Comparison of ENCODE assay signal across 18 cellular contexts in genomic region chr2:237143676-237144440, GRCh38. TPM values are rescaled to one million over a fixed set of nuclear protein-coding genes. Genes with fewer than 3 reads are reported as not detected.
DNase-seq lines count a peak whose midpoint lies in the region; ATAC-seq, FAIRE-seq and TF ChIP-seq lines count a peak whose summit lies in the region.
"Had no signal": no experiment of that assay in that cellular context is flagged by ENCODE, and none has a peak within 500 bp of the region (broad histone marks: within the 10 kb centered on the region; RNA-seq: fewer than 3 reads in every experiment).

No MANE protein-coding gene starts in this region.

- WGBS in esophagus muscularis mucosa, result 69% methylated on average over 5 of the region's 5 CpGs

- intact Hi-C loops in esophagus muscularis mucosa (cut with DNase I), result no loop called here
- intact Hi-C loops in tibial artery (cut with DNase I; ENCODE audit: low total_unique reads), result no loop called here
- intact Hi-C loops in upper lobe of right lung (cut with DNase I), result no loop called here

- ATAC-seq in omental fat pad (ENCODE audit: low FRiP score), result peak; percentile 72
- no peak for ATAC-seq in upper lobe of right lung
- ATAC-seq: naive thymus-derived CD8-positive, alpha-beta T cell; stimulated activated naive B cell treated with anti-CD40 and anti-IgM and Interleukin-4, amounts not matched to agents 10 μg/mL and 1 μg/mL and 100 μg/mL, for 72 hours had no signal

- H3K4me1 ChIP-seq in esophagus muscularis mucosa, result peaks cover 0 to 19% (median 15%) of the 10 kb centered on the region in 4 donors
- H3K4me1 ChIP-seq in tibial artery, result peaks cover 0 to 5% (median 0%) of the 10 kb centered on the region in 4 donors
- peaks cover 6% of the 10 kb centered on the region for H3K4me1 ChIP-seq in upper lobe of right lung
- H3K4me1 ChIP-seq: HAP-1 had no signal

- H3K4me3 ChIP-seq in MG63, result no peak overlapping the region
- no peak overlapping the region for H3K4me3 ChIP-seq in esophagus muscularis mucosa
- no peak overlapping the region for H3K4me3 ChIP-seq in tibial artery
- no peak overlapping the region for H3K4me3 ChIP-seq in upper lobe of right lung
- H3K4me3 ChIP-seq: HAP-1 had no signal

- FAIRE-seq in D721Med (lab: Jason Lieb, UNC), result no peak

- H3K9me3 ChIP-seq in MG63 (peaks cover 32% of the 10 kb centered on the region), esophagus muscularis mucosa (peaks cover 0 to 25% (median 15%) of the 10 kb centered on the region in 4 donors), tibial artery (peaks cover 0 to 31% (median 9%) of the 10 kb centered on the region in 3 donors), upper lobe of right lung (peaks cover 11% of the 10 kb centered on the region)

- H3K27me3 ChIP-seq in MG63, result no peaks in the 10 kb centered on the region
- H3K27me3 ChIP-seq in esophagus muscularis mucosa, result no peaks in the 10 kb centered on the region
- H3K27me3 ChIP-seq in tibial artery, result no peaks in the 10 kb centered on the region
- no peaks in the 10 kb centered on the region for H3K27me3 ChIP-seq in upper lobe of right lung

- peak; percentile 29 for DNase-seq in MG63
- DNase-seq in esophagus muscularis mucosa (ENCODE audit: extremely low spot score), result peak; percentile 62
- no peak for DNase-seq in omental fat pad (ENCODE audit: low spot score)
- no peak for DNase-seq in tibial artery
- no peak for DNase-seq in upper lobe of right lung
- DNase-seq in SHP77 treated with DMSO at 0.1 percent for 48 hours (lab: John Stamatoyannopoulos, UW), result no peak
- no peak for DNase-seq in H4 (ENCODE audit: low spot score)
- DNase-seq in D721Med (ENCODE audit: insufficient read length, low spot score), result no peak
- DNase-seq: activated naive CD4-positive, alpha-beta T cell treated with anti-CD3 and anti-CD28 coated beads, Interleukin-2, amount 10 ng/mL, durations not matched to agents 7 days and 5 days; caudate nucleus; DND-41; kidney glomerular epithelial cell; MV-4-11; naive thymus-derived CD8-positive, alpha-beta T cell; NCI-H82; retina; stimulated activated naive B cell treated with anti-CD40 and anti-IgM and Interleukin-4, amounts not matched to agents 10 μg/mL and 1 μg/mL and 100 μg/mL, for 72 hours had no signal

- H3K36me3 ChIP-seq in MG63 (peaks cover 4% of the 10 kb centered on the region), esophagus muscularis mucosa (no peaks in the 10 kb centered on the region), tibial artery (no peaks in the 10 kb centered on the region), upper lobe of right lung (no peaks in the 10 kb centered on the region)
- H3K36me3 ChIP-seq: HAP-1 had no signal

- H3K27ac ChIP-seq in esophagus muscularis mucosa (replicated peaks in 1 of 4) (peak overlapping the region; percentile 40 to 63 (median 54)), tibial artery (peak overlapping the region; percentile 51 to 57), upper lobe of right lung (no peak overlapping the region)

- TF ChIP-seq POLR2A in esophagus muscularis mucosa (IDR thresholded peaks at IDR 0.05; ENCODE audit: low read depth), result no peak

- TF ChIP-seq CTCF in esophagus muscularis mucosa (IDR thresholded peaks at IDR 0.05), result no peak
- no peak for TF ChIP-seq CTCF in omental fat pad (IDR thresholded peaks at IDR 0.05)
- TF ChIP-seq CTCF in tibial artery (IDR thresholded peaks at IDR 0.05), result no peak
- no peak for TF ChIP-seq CTCF in upper lobe of right lung (IDR thresholded peaks at IDR 0.05)
- no peak for TF ChIP-seq CTCF in D721Med (IDR thresholded peaks at IDR 0.05; ENCODE audit: insufficient read depth, missing control alignments)

- TF ChIP-seq EP300 in esophagus muscularis mucosa (IDR thresholded peaks at IDR 0.05), result no peak

RNA-seq across cellular contexts. Expression of gene COPS8, which starts 58.2 kb away (rescaled TPM):
- 99.7 and 111 TPM in 2 replicates for total RNA-seq in MG63 (2014; rRNA removed; shearing (Covaris generic); ENCODE audit: low replicate concordance)
- total RNA-seq in esophagus muscularis mucosa (10 to 100 TPM; 69.4 to 96.0 (median 82.8) TPM), omental fat pad (100 to 1,000 TPM in 1 of 4 donors, 10 to 100 TPM in 3; 76.4 to 105 (median 90.5) TPM), upper lobe of right lung (40.9 TPM)
- total RNA-seq in H4 (2014; rRNA removed; shearing (Covaris generic)), result 184 and 217 TPM in 2 replicates

Comparison
In these comparisons a context has a peak if more than half of its experiments do, and no peak if none do; other contexts are left out.
1. DNase-seq: peak in MG63 (single experiment) and esophagus muscularis mucosa (single experiment); none in omental fat pad (single experiment), tibial artery (0 of 2), upper lobe of right lung (single experiment), SHP77 treated with DMSO at 0.1 percent for 48 hours (single experiment), H4 (single experiment) and D721Med (single experiment).